ENCODE assay signal across 22 cellular contexts in the genomic region with DNA sequence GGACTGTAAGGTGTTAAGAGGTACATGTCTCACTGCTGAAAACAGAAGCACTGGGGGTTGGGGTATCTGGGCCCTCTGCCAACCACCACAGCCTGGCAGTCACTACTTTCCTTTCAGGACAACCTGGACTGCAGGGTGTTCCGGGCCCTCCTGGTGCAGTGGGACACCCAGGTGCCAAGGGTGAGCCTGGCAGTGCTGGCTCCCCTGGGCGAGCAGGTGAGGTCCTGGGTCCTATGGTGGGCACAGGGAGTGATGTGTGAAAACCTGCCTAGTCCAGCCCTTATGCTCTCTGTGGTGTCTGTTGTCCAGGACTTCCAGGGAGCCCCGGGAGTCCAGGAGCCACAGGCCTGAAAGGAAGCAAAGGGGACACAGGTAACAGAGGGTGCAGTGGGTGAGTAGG. TPM values are rescaled to one million over a fixed set of nuclear protein-coding genes. Genes with fewer than 3 reads are reported as not detected.
"Had no signal": no experiment of that assay in that cellular context is flagged by ENCODE, and none has a peak within 500 bp of the region (broad histone marks: within the 10 kb centered on the region; RNA-seq: fewer than 3 reads in every experiment).

No MANE protein-coding gene starts in this region.

- H3K9ac ChIP-seq: KMS-11 had no signal

- H3K27ac Mint-ChIP-seq: activated CD4-positive, alpha-beta memory T cell treated with anti-CD3 and anti-CD28 coated beads, Interleukin-2, amount 10 ng/mL, durations not matched to agents 7 days and 5 days; activated naive CD4-positive, alpha-beta T cell treated with anti-CD3 and anti-CD28 coated beads, Interleukin-2, amount 10 ng/mL, durations not matched to agents 7 days and 5 days; activated naive CD8-positive, alpha-beta T cell treated with anti-CD3 and anti-CD28 coated beads for 36 hours; activated T-helper 17 cell treated with anti-CD3 and anti-CD28 coated beads, Interleukin-2, amount 50 U/mL, for 72 hours had no signal

- H3K4me3 Mint-ChIP-seq: activated CD4-positive, alpha-beta memory T cell treated with anti-CD3 and anti-CD28 coated beads, Interleukin-2, amount 10 ng/mL, durations not matched to agents 7 days and 5 days; activated naive CD4-positive, alpha-beta T cell treated with anti-CD3 and anti-CD28 coated beads, Interleukin-2, amount 10 ng/mL, durations not matched to agents 7 days and 5 days; activated naive CD8-positive, alpha-beta T cell treated with anti-CD3 and anti-CD28 coated beads for 36 hours; activated T-cell treated with anti-CD3 and anti-CD28 coated beads, Interleukin-2, amount 50 U/mL, for 4 hours; activated T-helper 17 cell treated with anti-CD3 and anti-CD28 coated beads, Interleukin-2, amount 50 U/mL, for 72 hours had no signal

- H3K9me3 Mint-ChIP-seq: activated CD4-positive, alpha-beta memory T cell treated with anti-CD3 and anti-CD28 coated beads, Interleukin-2, amount 10 ng/mL, durations not matched to agents 7 days and 5 days; activated T-cell treated with anti-CD3 and anti-CD28 coated beads, Interleukin-2, amount 50 U/mL, for 4 hours; activated T-helper 17 cell treated with anti-CD3 and anti-CD28 coated beads, Interleukin-2, amount 50 U/mL, for 72 hours had no signal

- H3K36me3 Mint-ChIP-seq: activated naive CD4-positive, alpha-beta T cell treated with anti-CD3 and anti-CD28 coated beads, Interleukin-2, amount 10 ng/mL, durations not matched to agents 7 days and 5 days; activated naive CD8-positive, alpha-beta T cell treated with anti-CD3 and anti-CD28 coated beads for 36 hours had no signal

- H3K27me3 Mint-ChIP-seq: activated CD4-positive, alpha-beta memory T cell treated with anti-CD3 and anti-CD28 coated beads, Interleukin-2, amount 10 ng/mL, durations not matched to agents 7 days and 5 days; activated naive CD8-positive, alpha-beta T cell treated with anti-CD3 and anti-CD28 coated beads for 36 hours had no signal

- DNase-seq: activated CD4-positive, alpha-beta memory T cell treated with anti-CD3 and anti-CD28 coated beads, Interleukin-2, amount 10 ng/mL, durations not matched to agents 7 days and 5 days; activated CD4-positive, alpha-beta T cell treated with anti-CD3 and anti-CD28 coated beads, Interleukin-2, amount 50 U/mL, for 1 hour; activated CD4-positive, CD25-positive, alpha-beta regulatory T cell; activated gamma-delta T cell; activated naive CD4-positive, alpha-beta T cell treated with anti-CD3 and anti-CD28 coated beads, Interleukin-2, amount 10 ng/mL, durations not matched to agents 7 days and 5 days; activated naive CD8-positive, alpha-beta T cell treated with anti-CD3 and anti-CD28 coated beads for 36 hours; activated T-cell treated with anti-CD3 and anti-CD28 coated beads, Interleukin-2, amount 50 U/mL, for 4 hours; NCI-H1092; NCI-H1417 treated with DMSO at 0.1 percent for 48 hours; NCI-H1694; NCI-H2029; NCI-H2107; NCI-H345; NCI-H510A; NCI-H526 treated with DMSO at 0.1 percent for 48 hours; SIG-M5; T-helper 2 cell; T1000 had no signal

- H3K4me2 ChIP-seq: KMS-11 had no signal

- H3K4me1 Mint-ChIP-seq: activated CD4-positive, alpha-beta memory T cell treated with anti-CD3 and anti-CD28 coated beads, Interleukin-2, amount 10 ng/mL, durations not matched to agents 7 days and 5 days; activated naive CD4-positive, alpha-beta T cell treated with anti-CD3 and anti-CD28 coated beads, Interleukin-2, amount 10 ng/mL, durations not matched to agents 7 days and 5 days; activated T-helper 17 cell treated with anti-CD3 and anti-CD28 coated beads, Interleukin-2, amount 50 U/mL, for 72 hours had no signal

- H3K27ac ChIP-seq: KMS-11 had no signal

RNA-seq across cellular contexts. Expression of gene MARCO, which starts 40.0 kb away (rescaled TPM):
- total RNA-seq: activated CD4-positive, alpha-beta memory T cell treated with anti-CD3 and anti-CD28 coated beads, Interleukin-2, amount 10 ng/mL, durations not matched to agents 7 days and 5 days; activated naive CD8-positive, alpha-beta T cell treated with anti-CD3 and anti-CD28 coated beads for 36 hours; activated T-helper 17 cell treated with anti-CD3 and anti-CD28 coated beads, Interleukin-2, amount 50 U/mL, for 72 hours; OCI-LY7; RPMI7951 had no signal
